ENCODE assay signal across 13 cellular contexts in the genomic region with DNA sequence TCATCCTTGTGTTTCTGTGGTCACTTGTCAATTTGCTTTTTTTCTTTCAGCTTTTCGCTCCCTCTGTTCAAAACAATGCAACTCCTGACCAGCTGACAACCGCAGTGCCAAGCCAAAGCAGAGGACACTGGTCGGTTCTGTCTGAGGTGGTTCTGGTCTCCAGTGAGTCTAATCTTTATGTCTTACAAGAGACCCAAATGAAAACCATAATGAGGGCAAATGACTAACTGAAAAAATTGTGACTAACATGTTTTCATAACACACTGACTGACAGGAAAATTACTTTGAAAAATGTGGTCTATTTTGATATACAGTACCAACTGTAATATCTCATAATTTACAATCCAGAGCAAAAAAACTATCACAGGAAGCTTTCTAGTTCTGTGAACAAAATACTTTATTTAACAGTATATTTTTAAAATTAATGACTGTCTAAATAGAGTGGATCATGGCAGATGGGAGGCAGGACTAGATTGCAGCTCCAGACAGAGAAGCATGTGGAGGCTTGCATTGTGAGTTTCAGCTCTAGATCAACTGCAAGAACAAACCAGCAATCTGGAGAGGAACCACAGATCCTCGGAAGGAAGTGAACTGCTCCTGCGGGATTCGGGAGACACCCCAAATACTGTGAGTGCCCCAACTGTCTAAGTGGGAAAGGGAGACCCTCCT.
DNase-seq lines count a peak whose midpoint lies in the region; ATAC-seq, FAIRE-seq and TF ChIP-seq lines count a peak whose summit lies in the region.
"Had no signal": no experiment of that assay in that cellular context is flagged by ENCODE, and none has a peak within 500 bp of the region (broad histone marks: within the 10 kb centered on the region; RNA-seq: fewer than 3 reads in every experiment).

No MANE protein-coding gene starts in this region.

- CTCF ChIA-PET in K562 (lab: Yijun Ruan, JAX; ENCODE audit: low intra/inter-chr PET ratio) = no interaction called here

- H3K4me3 ChIP-seq in AG09309 (ENCODE audit: control insufficient read depth, low read depth, low read length) (no peak overlapping the region), K562 (no peak overlapping the region), neuronal stem cell (ENCODE audit: low read length in 2 of 2) (no peak overlapping the region)
- H3K4me3 ChIP-seq: left lung, vagina had no signal

- no peaks in the 10 kb centered on the region for H4K20me1 ChIP-seq in K562 (replicated peaks; ENCODE audit: control insufficient read depth, insufficient read depth, low read length)

- H3K27ac ChIP-seq in K562 (ENCODE audit: extremely low read depth, low read depth, low read length) = peak overlapping the region; percentile 34; the same call in 2 of the 3 replicates
- H3K27ac ChIP-seq in neuronal stem cell (replicated peaks; ENCODE audit: low read length) = no peak overlapping the region
- H3K27ac ChIP-seq: left lung, vagina had no signal

- no peak overlapping the region for H3K4ac ChIP-seq in neuronal stem cell (ENCODE audit: low read length)

- WGBS in K562 (ENCODE audit: insufficient coverage, low coverage, missing lambda C conversion rate) = 73% methylated on average over 6 of the region's 6 CpGs
- no CpG with 5 or more reads among the region's 6 CpGs for WGBS in neuronal stem cell (ENCODE audit: extremely low coverage in 2 of 2, insufficient read length in 2 of 2, insufficient replicate concordance in 1 of 2), 2 donors

- 0 out of 4 replicates have a peak overlapping the region, but pooled peaks of 1 of the 2 experiments have one; percentile 9 for H3K9ac ChIP-seq in K562 (ENCODE audit: insufficient read depth in 1 of 2, low read depth in 2 of 2, low read length in 2 of 2)
- H3K9ac ChIP-seq in neuronal stem cell (ENCODE audit: low read depth, low read length, poor library complexity) = no peak overlapping the region

- no peaks in the 10 kb centered on the region for H3K79me2 ChIP-seq in K562 (ENCODE audit: control insufficient read depth, insufficient read depth, low read length)

- TF ChIP-seq EP300 in K562 (IDR thresholded peaks at IDR 0.05; ENCODE audit: low read length) = no peak

- no peak overlapping the region for H3K14ac ChIP-seq in neuronal stem cell (ENCODE audit: low read length)

- DNase-seq in AG09309 (ENCODE audit: low read depth) (peak; percentile 41), HCEC 1CT (peak; percentile 43), K562 (ENCODE audit: extremely low read depth in 1 of 4, low spot score in 3 of 4) (no peak), neuronal stem cell (ENCODE audit: low spot score) (no peak), middle frontal gyrus (ENCODE audit: extremely low spot score, low spot score) (no peak)
- DNase-seq in stimulated activated CD4-positive, alpha-beta T cell treated with anti-CD3 and anti-CD28 coated beads, Interleukin-4, amount 100 ng/mL, for 1 hour = no peak
- DNase-seq: activated CD4-positive, alpha-beta T cell treated with anti-CD3 and anti-CD28 coated beads, Interleukin-2, amount 50 U/mL, for 1 hour; CD4-positive, CD25-positive, alpha-beta regulatory T cell; KG1; left lung had no signal

- no peak overlapping the region for H4K8ac ChIP-seq in neuronal stem cell (ENCODE audit: low read depth, low read length)

- no peak for TF ChIP-seq CTCF in AG09309 (IDR thresholded peaks at IDR 0.05; ENCODE audit: control insufficient read depth, insufficient read depth, low read depth, low read length, missing control alignments)
- TF ChIP-seq CTCF in K562 (IDR thresholded peaks at IDR 0.05 in 2 of 3, conservative IDR thresholded peaks at IDR 0.05 in 1 of 3; ENCODE audit: insufficient read depth in 2 of 3, low read depth in 1 of 3, low read length in 3 of 3) = no peak

- no peak for TF ChIP-seq POLR2A in K562 (conservative IDR thresholded peaks at IDR 0.05)

- ATAC-seq in K562 (no peak), HG03039 (IDR thresholded peaks at IDR 0.05; ENCODE audit: unreplicated experiment) (no peak)
- ATAC-seq: left lung had no signal

- FAIRE-seq in K562 (lab: Jason Lieb, UNC) (no peak), islet of Langerhans (lab: Jason Lieb, UNC) (peak; percentile 5)

- no peak overlapping the region for H2AK5ac ChIP-seq in neuronal stem cell (ENCODE audit: low read depth, low read length)

- intact Hi-C loops in K562 (cut with micrococcal nuclease) = no loop called here

- H3K36me3 ChIP-seq in K562 (ENCODE audit: control insufficient read depth, insufficient read depth, low read length) = no peaks in the 10 kb centered on the region
- peaks cover 2 to 10% of the 10 kb centered on the region in 2 donors for H3K36me3 ChIP-seq in neuronal stem cell (replicated peaks in 1 of 2; ENCODE audit: control insufficient read depth in 2 of 2, insufficient read depth in 2 of 2, low read length in 2 of 2)
- H3K36me3 ChIP-seq: vagina had no signal

- peak overlapping the region; percentile 79 for H2AFZ ChIP-seq in K562 (ENCODE audit: low read depth, low read length)
- no peak overlapping the region for H2AFZ ChIP-seq in neuronal stem cell (ENCODE audit: low read length)

- H3K27me3 ChIP-seq in K562 (ENCODE audit: control insufficient read depth in 2 of 2, insufficient read depth in 2 of 2, low read length in 2 of 2) (no peaks in the 10 kb centered on the region), neuronal stem cell (ENCODE audit: control insufficient read depth in 3 of 3, insufficient read depth in 3 of 3, low read depth in 1 of 3, low read length in 3 of 3) (no peaks in the 10 kb centered on the region)
- H3K27me3 ChIP-seq: left lung, vagina had no signal

- H3K4me2 ChIP-seq in K562 (ENCODE audit: insufficient read depth, low read length) (no peak overlapping the region), neuronal stem cell (ENCODE audit: insufficient read depth, low read length, poor library complexity, severe bottlenecking) (no peak overlapping the region)

- H2BK5ac ChIP-seq in neuronal stem cell (ENCODE audit: low read length) = no peak overlapping the region

- H3K9me3 ChIP-seq in K562 (replicated peaks; ENCODE audit: control insufficient read depth, insufficient read depth, low read depth, low read length) (no peaks in the 10 kb centered on the region), neuronal stem cell (replicated peaks in 1 of 2; ENCODE audit: control insufficient read depth in 2 of 2, insufficient read depth in 1 of 2, low read depth in 1 of 2, low read length in 2 of 2) (no peaks in the 10 kb centered on the region)
- H3K9me3 ChIP-seq: left lung, vagina had no signal

- H2BK12ac ChIP-seq in neuronal stem cell (ENCODE audit: low read length) = no peak overlapping the region

- no peak overlapping the region for H4K91ac ChIP-seq in neuronal stem cell (ENCODE audit: low read depth, low read length, poor library complexity)

- in situ Hi-C loops in K562 (cut with MboI) = no loop called here

- no TSS peak for BruUV-seq in K562 (replicated peaks; lab: Mats Ljungman, UMichigan)

- H3K9me1 ChIP-seq in K562 (ENCODE audit: control insufficient read depth, insufficient read depth, low read length) = no peaks in the 10 kb centered on the region

- TF ChIP-seq RAD21 in K562 (CRISPR knock-in tag; conservative IDR thresholded peaks at IDR 0.05 in 1 of 2, IDR thresholded peaks at IDR 0.05 in 1 of 2) = no peak

- H2BK120ac ChIP-seq in neuronal stem cell (ENCODE audit: low read depth, low read length) = no peak overlapping the region

- H3K4me1 ChIP-seq in K562 (replicated peaks in 1 of 2; ENCODE audit: control insufficient read depth in 2 of 2, insufficient read depth in 2 of 2, low read length in 2 of 2) (peaks cover 4 to 7% of the 10 kb centered on the region in 2 experiments; a peak in 1 of 5 replicates), neuronal stem cell (ENCODE audit: control insufficient read depth in 2 of 2, insufficient read depth in 1 of 2, low read depth in 1 of 2, low read length in 2 of 2) (no peaks in the 10 kb centered on the region)
- H3K4me1 ChIP-seq: left lung had no signal

- H2BK15ac ChIP-seq in neuronal stem cell (ENCODE audit: low read length) = no peak overlapping the region

- no peak overlapping the region for H3K23ac ChIP-seq in neuronal stem cell (ENCODE audit: low read depth, low read length, poor library complexity)

- POLR2A ChIA-PET in K562 (lab: Yijun Ruan, JAX) = no interaction called here

- no peaks in the 10 kb centered on the region for H3K79me1 ChIP-seq in neuronal stem cell (ENCODE audit: low read depth, low read length)

- no peak overlapping the region for H3K18ac ChIP-seq in neuronal stem cell (ENCODE audit: low read length)

TF ChIP-seq in K562, 482 proteins besides CTCF, POLR2A, EP300 and RAD21:
- TF ChIP-seq NFIX (CRISPR knock-in tag; IDR thresholded peaks at IDR 0.05; ENCODE audit: low read depth) = no peak
- no peak for TF ChIP-seq HNRNPLL (IDR thresholded peaks at IDR 0.05; ENCODE audit: low read depth, low read length, poor library complexity, severe bottlenecking)
- TF ChIP-seq ZNF584 (CRISPR knock-in tag; IDR thresholded peaks at IDR 0.05; ENCODE audit: low read depth) = no peak
- no peak for TF ChIP-seq ZNF316 (IDR thresholded peaks at IDR 0.05)
- no peak for TF ChIP-seq SMARCB1 (IDR thresholded peaks at IDR 0.05; ENCODE audit: insufficient read length, low read depth)
- no peak for TF ChIP-seq ZNF121 (CRISPR knock-in tag; conservative IDR thresholded peaks at IDR 0.05)
- TF ChIP-seq, protein P1, sequence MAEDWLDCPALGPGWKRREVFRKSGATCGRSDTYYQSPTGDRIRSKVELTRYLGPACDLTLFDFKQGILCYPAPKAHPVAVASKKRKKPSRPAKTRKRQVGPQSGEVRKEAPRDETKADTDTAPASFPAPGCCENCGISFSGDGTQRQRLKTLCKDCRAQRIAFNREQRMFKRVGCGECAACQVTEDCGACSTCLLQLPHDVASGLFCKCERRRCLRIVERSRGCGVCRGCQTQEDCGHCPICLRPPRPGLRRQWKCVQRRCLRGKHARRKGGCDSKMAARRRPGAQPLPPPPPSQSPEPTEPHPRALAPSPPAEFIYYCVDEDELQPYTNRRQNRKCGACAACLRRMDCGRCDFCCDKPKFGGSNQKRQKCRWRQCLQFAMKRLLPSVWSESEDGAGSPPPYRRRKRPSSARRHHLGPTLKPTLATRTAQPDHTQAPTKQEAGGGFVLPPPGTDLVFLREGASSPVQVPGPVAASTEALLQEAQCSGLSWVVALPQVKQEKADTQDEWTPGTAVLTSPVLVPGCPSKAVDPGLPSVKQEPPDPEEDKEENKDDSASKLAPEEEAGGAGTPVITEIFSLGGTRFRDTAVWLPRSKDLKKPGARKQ (CRISPR knock-in tag; IDR thresholded peaks at IDR 0.05) = no peak
- TF ChIP-seq HNRNPL (IDR thresholded peaks at IDR 0.05; ENCODE audit: low read depth, low read length) = no peak
- no peak for TF ChIP-seq DMBX1 (CRISPR knock-in tag; IDR thresholded peaks at IDR 0.05; ENCODE audit: borderline replicate concordance)
- TF ChIP-seq CHCHD3 (CRISPR knock-in tag; IDR thresholded peaks at IDR 0.05) = no peak
- no peak for TF ChIP-seq RNF2 (IDR thresholded peaks at IDR 0.05)
- no peak for TF ChIP-seq NUFIP1 (IDR thresholded peaks at IDR 0.05; ENCODE audit: partially characterized antibody)

Comparison
In these comparisons a context has a peak if more than half of its experiments do, and no peak if none do; other contexts are left out.
1. DNase-seq: peak in AG09309 (single experiment) and HCEC 1CT (single experiment); none in K562 (0 of 4), neuronal stem cell (single experiment), stimulated activated CD4-positive, alpha-beta T cell treated with anti-CD3 and anti-CD28 coated beads, Interleukin-4, amount 100 ng/mL, for 1 hour (single experiment) and middle frontal gyrus (single experiment).